In genomic region chr3:186614597-186615483, GRCh38 we compare ENCODE assay signal across 9 cellular contexts. TPM values are rescaled to one million over a fixed set of nuclear protein-coding genes. Genes with fewer than 3 reads are reported as not detected.
DNase-seq lines count a peak whose midpoint lies in the region; ATAC-seq, FAIRE-seq and TF ChIP-seq lines count a peak whose summit lies in the region.
"Had no signal": no experiment of that assay in that cellular context is flagged by ENCODE, and none has a peak within 500 bp of the region (broad histone marks: within the 10 kb centered on the region; RNA-seq: fewer than 3 reads in every experiment).

No MANE protein-coding gene starts in this region.

- peak; percentile 69 for DNase-seq in EL
- DNase-seq in NCI-H2196 (lab: John Stamatoyannopoulos, UW; ENCODE audit: unreplicated experiment) = peak; percentile 92
- DNase-seq in activated B cell treated with CpG ODN at 0.5 μM for 24 hours = peak; percentile 52
- peak; percentile 74 for DNase-seq in bronchial epithelial cell (ENCODE audit: low read depth)
- DNase-seq in kidney = no peak
- peak; percentile 58 for DNase-seq in stimulated activated CD4-positive, alpha-beta T cell treated with anti-CD3 and anti-CD28 coated beads, Interleukin-2, amount 100 ng/mL, for 4 hours (ENCODE audit: low read depth)
- no peak for DNase-seq in amniotic stem cell (lab: John Stamatoyannopoulos, UW)

- H3K4me1 Mint-ChIP-seq in activated B cell treated with CpG ODN at 0.5 μM for 24 hours = peaks cover 16% of the 10 kb centered on the region

- H3K9me3 Mint-ChIP-seq in activated B cell treated with CpG ODN at 0.5 μM for 24 hours = no peaks in the 10 kb centered on the region

- no peaks in the 10 kb centered on the region for H3K36me3 Mint-ChIP-seq in activated B cell treated with CpG ODN at 0.5 μM for 24 hours (ENCODE audit: low read depth)

- no peaks in the 10 kb centered on the region for H3K27me3 ChIP-seq in bronchial epithelial cell (ENCODE audit: control insufficient read depth, insufficient read depth, low read length)

- CTCF ChIA-PET in activated B cell treated with CpG ODN at 0.5 μM for 24 hours (lab: Charles Lee) = interaction anchor here (0.6 to 7.7 kb wide), 37 partner anchors 8 to 954 kb away, joined by 3 to 187 read pairs (median 4); partner anchors contain the start of genes DNAJB11 and EIF4A2

- H3K36me3 ChIP-seq in bronchial epithelial cell (ENCODE audit: control insufficient read depth, insufficient read depth, low read length) (no peaks in the 10 kb centered on the region), kidney (ENCODE audit: control insufficient read depth in 1 of 2, insufficient read depth in 2 of 2, low read length in 2 of 2) (no peaks in the 10 kb centered on the region)

- H3K27ac ChIP-seq in kidney (ENCODE audit: low read depth in 2 of 2, low read length in 2 of 2) = no peak overlapping the region

- intact Hi-C loops in activated B cell treated with CpG ODN at 0.5 μM for 24 hours (cut with micrococcal nuclease) = loop anchor here (1.0 to 10.0 kb wide), 2 partner anchors 206 to 950 kb away; no protein-coding TSS in a partner anchor
- intact Hi-C loops in kidney (cut with DNase I) = loop anchor here (10.0 kb wide), 1 partner anchor 640 kb away; no protein-coding TSS in a partner anchor

- H3K9me3 ChIP-seq in kidney (ENCODE audit: control insufficient read depth in 1 of 2, low read length in 2 of 2) = no peaks in the 10 kb centered on the region

- H3K27ac Mint-ChIP-seq in activated B cell treated with CpG ODN at 0.5 μM for 24 hours = no peak overlapping the region

- H3K4me3 Mint-ChIP-seq in activated B cell treated with CpG ODN at 0.5 μM for 24 hours = no peak overlapping the region

- POLR2A ChIA-PET in activated B cell treated with CpG ODN at 0.5 μM for 24 hours (lab: Charles Lee) = interaction anchor here (0.7 to 1.8 kb wide), 4 partner anchors 169 to 632 kb away, joined by 4 to 9 read pairs (median 4); partner anchors contain the start of gene EIF4A2

- H3K4me1 ChIP-seq in kidney (ENCODE audit: control insufficient read depth in 1 of 2, insufficient read depth in 1 of 2, low read depth in 1 of 2, low read length in 2 of 2) = peaks cover 0 to 5% of the 10 kb centered on the region in 2 donors

- ATAC-seq in HG02885 (IDR thresholded peaks at IDR 0.05; ENCODE audit: poor library complexity, unreplicated experiment) (peak; percentile 75), activated B cell treated with CpG ODN at 0.5 μM for 24 hours (ENCODE audit: low read depth) (peak; percentile 72)

- TF ChIP-seq CTCF in activated B cell treated with CpG ODN at 0.5 μM for 24 hours (IDR thresholded peaks at IDR 0.05) = peak; percentile 95
- peak; percentile 87 for TF ChIP-seq CTCF in bronchial epithelial cell (IDR thresholded peaks at IDR 0.05; ENCODE audit: insufficient read depth, low read length, severe bottlenecking)
- TF ChIP-seq CTCF in kidney (IDR thresholded peaks at IDR 0.05; ENCODE audit: borderline replicate concordance, extremely low read depth, insufficient read depth) = peak; percentile 98

- H3K27me3 Mint-ChIP-seq in activated B cell treated with CpG ODN at 0.5 μM for 24 hours = peaks cover 36% of the 10 kb centered on the region

- H3K4me3 ChIP-seq in bronchial epithelial cell (ENCODE audit: low read depth, low read length) (no peak overlapping the region), kidney (ENCODE audit: low read length in 2 of 2) (no peak overlapping the region)

- H3K9ac ChIP-seq in kidney (ENCODE audit: low read length in 2 of 2) = no peak overlapping the region

- FAIRE-seq in bronchial epithelial cell (lab: Jason Lieb, UNC) (peak; percentile 93), kidney (lab: Jason Lieb, UNC) (peak; percentile 82)

RNA-seq across cellular contexts. Expression of gene AHSG, which starts 2.0 kb away (rescaled TPM):
- not detected in 2 replicates for total RNA-seq in activated B cell treated with CpG ODN at 0.5 μM for 24 hours
- 0.13 TPM in 1 of 2 replicates, not detected in the other for total RNA-seq in bronchial epithelial cell
- not detected for total RNA-seq in kidney
- 0.34 TPM for polyA plus RNA-seq in kidney (ENCODE audit: insufficient read depth, low read depth, low replicate concordance)
- total RNA-seq: mononuclear cell had no signal

RNA-seq across cellular contexts. Expression of gene FETUB, which starts 25.4 kb away (rescaled TPM):
- not detected in 2 replicates for total RNA-seq in activated B cell treated with CpG ODN at 0.5 μM for 24 hours
- 0.38 TPM in 1 of 2 replicates, not detected in the other for total RNA-seq in bronchial epithelial cell
- total RNA-seq in kidney = not detected
- polyA plus RNA-seq in kidney (ENCODE audit: insufficient read depth, low read depth, low replicate concordance) = not detected
- total RNA-seq: mononuclear cell had no signal

RNA-seq across cellular contexts. Expression of gene DNAJB11, which starts 44.3 kb away (rescaled TPM):
- total RNA-seq in activated B cell treated with CpG ODN at 0.5 μM for 24 hours (51.3 and 52.5 TPM in 2 replicates), bronchial epithelial cell (66.6 and 94.5 TPM in 2 replicates), kidney (46.4 TPM)
- 45.0 TPM for polyA plus RNA-seq in kidney (ENCODE audit: insufficient read depth, low read depth, low replicate concordance)

RNA-seq across cellular contexts. Expression of gene TBCCD1, which starts 47.7 kb away (rescaled TPM):
- 11.9 and 15.4 TPM in 2 replicates for total RNA-seq in activated B cell treated with CpG ODN at 0.5 μM for 24 hours
- total RNA-seq in bronchial epithelial cell = 13.7 and 14.7 TPM in 2 replicates
- total RNA-seq in kidney = 13.3 TPM
- polyA plus RNA-seq in kidney (ENCODE audit: insufficient read depth, low read depth, low replicate concordance) = 6.2 TPM

RNA-seq across cellular contexts. Expression of gene HRG, which starts 51.0 kb away (rescaled TPM):
- total RNA-seq in activated B cell treated with CpG ODN at 0.5 μM for 24 hours (not detected in 2 replicates), bronchial epithelial cell (not detected in 2 replicates), kidney (0.35 TPM)
- 22.8 TPM for polyA plus RNA-seq in kidney (ENCODE audit: insufficient read depth, low read depth, low replicate concordance)
- total RNA-seq: mononuclear cell had no signal

Comparison
In these comparisons a context has a peak if more than half of its experiments do, and no peak if none do; other contexts are left out.
1. DNase-seq: peak in EL (single experiment), NCI-H2196 (single experiment), activated B cell treated with CpG ODN at 0.5 μM for 24 hours (single experiment), bronchial epithelial cell (single experiment) and stimulated activated CD4-positive, alpha-beta T cell treated with anti-CD3 and anti-CD28 coated beads, Interleukin-2, amount 100 ng/mL, for 4 hours (single experiment); none in kidney (single experiment) and amniotic stem cell (single experiment).
2. Peak in every context shown above with its lines, with median percentiles within 50 percentile points of each other: CTCF ChIP-seq.